Comparison of ENCODE assay signal across 8 cellular contexts in genomic region chr6:45922728-45923351, GRCh38.
DNase-seq lines count a peak whose midpoint lies in the region; ATAC-seq and TF ChIP-seq lines count a peak whose summit lies in the region.

No MANE protein-coding gene starts in this region.

- POLR2A ChIA-PET in activated naive CD8-positive, alpha-beta T cell treated with anti-CD3 and anti-CD28 coated beads, Interleukin-2, amount 10 ng/mL, durations not matched to agents 7 days and 5 days (lab: Charles Lee): interaction anchor here (1.2 kb wide), 1 partner anchor 1292 kb away, joined by 3 read pairs; no protein-coding TSS in a partner anchor

- no peaks in the 10 kb centered on the region for H3K9me3 Mint-ChIP-seq in activated naive CD8-positive, alpha-beta T cell treated with anti-CD3 and anti-CD28 coated beads, Interleukin-2, amount 10 ng/mL, durations not matched to agents 7 days and 5 days

- no peak overlapping the region for H3K27ac Mint-ChIP-seq in activated naive CD8-positive, alpha-beta T cell treated with anti-CD3 and anti-CD28 coated beads, Interleukin-2, amount 10 ng/mL, durations not matched to agents 7 days and 5 days

- H3K4me3 Mint-ChIP-seq in activated naive CD8-positive, alpha-beta T cell treated with anti-CD3 and anti-CD28 coated beads, Interleukin-2, amount 10 ng/mL, durations not matched to agents 7 days and 5 days: no peak overlapping the region

- intact Hi-C loops in cardiac septum (cut with DNase I) (loop anchor here (5.0 kb wide), 2 partner anchors 546 to 1266 kb away; partner anchors contain the start of gene SUPT3H), aorta (cut with DNase I) (no loop called here)

- H3K4me1 Mint-ChIP-seq in activated naive CD8-positive, alpha-beta T cell treated with anti-CD3 and anti-CD28 coated beads, Interleukin-2, amount 10 ng/mL, durations not matched to agents 7 days and 5 days: peaks cover 8% of the 10 kb centered on the region

- H3K27me3 Mint-ChIP-seq in activated naive CD8-positive, alpha-beta T cell treated with anti-CD3 and anti-CD28 coated beads, Interleukin-2, amount 10 ng/mL, durations not matched to agents 7 days and 5 days: peaks cover 2% of the 10 kb centered on the region

- DNase-seq in ELR (ENCODE audit: low read depth) (peak; percentile 79), HK-2 (ENCODE audit: unreplicated experiment) (peak; percentile 58), RWPE2 (ENCODE audit: low spot score) (no peak), cardiac septum (ENCODE audit: low spot score) (peak; percentile 84), putamen (ENCODE audit: low spot score) (peak; percentile 33), aorta (peak; percentile 79 to 80), NCI-H2107 (lab: John Stamatoyannopoulos, UW) (no peak)
- peak; percentile 53 for DNase-seq in activated naive CD8-positive, alpha-beta T cell treated with anti-CD3 and anti-CD28 coated beads, Interleukin-2, amount 10 ng/mL, durations not matched to agents 7 days and 5 days

- H3K9me3 ChIP-seq in RWPE2 (ENCODE audit: severe bottlenecking): no peaks in the 10 kb centered on the region
- no peaks in the 10 kb centered on the region for H3K9me3 ChIP-seq in aorta (ENCODE audit: control insufficient read depth, low read length)

- whole genome bisulfite sequencing in aorta, 2 donors: 33 to 37% methylated on average over 11 of the region's 11 CpGs

- no peaks in the 10 kb centered on the region for H3K36me3 Mint-ChIP-seq in activated naive CD8-positive, alpha-beta T cell treated with anti-CD3 and anti-CD28 coated beads, Interleukin-2, amount 10 ng/mL, durations not matched to agents 7 days and 5 days

- H3K4me3 ChIP-seq in RWPE2 (ENCODE audit: severe bottlenecking) (no peak overlapping the region), aorta (ENCODE audit: low read length in 2 of 2) (no peak overlapping the region)

- no peaks in the 10 kb centered on the region for H3K36me3 ChIP-seq in RWPE2 (ENCODE audit: low read depth)
- H3K36me3 ChIP-seq in aorta (ENCODE audit: control insufficient read depth in 1 of 2, insufficient read depth in 2 of 2, low read length in 1 of 2): no peaks in the 10 kb centered on the region

- ATAC-seq in RWPE2 (ENCODE audit: low read depth): peak; percentile 52; the same call in 1 of the 3 replicates
- peak; percentile 58 for ATAC-seq in activated naive CD8-positive, alpha-beta T cell treated with anti-CD3 and anti-CD28 coated beads, Interleukin-2, amount 10 ng/mL, durations not matched to agents 7 days and 5 days (ENCODE audit: low read depth)
- peak; percentile 82 for ATAC-seq in aorta (ENCODE audit: low FRiP score)

- H3K4me1 ChIP-seq in RWPE2 (ENCODE audit: insufficient read depth, poor library complexity, severe bottlenecking) (no peaks in the 10 kb centered on the region), aorta (ENCODE audit: control insufficient read depth in 1 of 2, insufficient read depth in 2 of 2, low read length in 2 of 2) (no peaks in the 10 kb centered on the region)

- H3K27ac ChIP-seq in RWPE2 (ENCODE audit: poor library complexity, severe bottlenecking) (no peak overlapping the region), aorta (ENCODE audit: low read depth in 1 of 2, low read length in 2 of 2) (no peak overlapping the region)

- peak; percentile 91 for TF ChIP-seq CTCF in RWPE2 (IDR thresholded peaks at IDR 0.05; ENCODE audit: poor library complexity, severe bottlenecking)

- no peaks in the 10 kb centered on the region for H3K27me3 ChIP-seq in RWPE2 (ENCODE audit: insufficient read depth, poor library complexity, severe bottlenecking)
- no peaks in the 10 kb centered on the region for H3K27me3 ChIP-seq in aorta (ENCODE audit: control insufficient read depth in 1 of 2, insufficient read depth in 2 of 2, low read length in 1 of 2)

Comparison
In these comparisons a context has a peak if more than half of its experiments do, and no peak if none do; other contexts are left out.
1. DNase-seq: peak in ELR (single experiment), HK-2 (single experiment), activated naive CD8-positive, alpha-beta T cell treated with anti-CD3 and anti-CD28 coated beads, Interleukin-2, amount 10 ng/mL, durations not matched to agents 7 days and 5 days (single experiment), cardiac septum (single experiment), putamen (single experiment) and aorta (2 of 2); none in RWPE2 (single experiment) and NCI-H2107 (single experiment).
2. Peak in every context shown above with its lines, with median percentiles within 50 percentile points of each other: ATAC-seq.